ENCODE assay signal across 1 cellular context in genomic region chr4:73396993-73397972, GRCh38.
TF ChIP-seq lines count a peak whose summit lies in the region.

No MANE protein-coding gene starts in this region.

TF ChIP-seq in HepG2, 621 proteins besides CTCF, POLR2A, EP300 and RAD21 (continued from another document):
- TF ChIP-seq ZNF281 (CRISPR knock-in tag; IDR thresholded peaks at IDR 0.05; ENCODE audit: borderline replicate concordance) (no peak), ZSCAN21 (CRISPR knock-in tag; IDR thresholded peaks at IDR 0.05; ENCODE audit: borderline replicate concordance) (no peak), NCOR1 (IDR thresholded peaks at IDR 0.05; ENCODE audit: borderline replicate concordance, low read length) (peak; percentile 98), PAXIP1 (CRISPR knock-in tag; conservative IDR thresholded peaks at IDR 0.05) (peak; percentile 92), ASH2L (IDR thresholded peaks at IDR 0.05; ENCODE audit: insufficient read length, low read depth, low read length) (peak; percentile 82), ZNF362 (CRISPR knock-in tag; IDR thresholded peaks at IDR 0.05; ENCODE audit: borderline replicate concordance) (peak; percentile 46; the same call in 1 of the 2 replicates), RXRB (CRISPR knock-in tag; IDR thresholded peaks at IDR 0.05; ENCODE audit: borderline replicate concordance) (peak; percentile 83), ZNF503 (CRISPR knock-in tag; IDR thresholded peaks at IDR 0.05) (0 out of 2 replicates have a peak, but pooled peaks have one; percentile 33), DPF2 (CRISPR knock-in tag; IDR thresholded peaks at IDR 0.05; ENCODE audit: borderline replicate concordance, low read depth) (0 out of 2 replicates have a peak, but pooled peaks have one; percentile 27), ZBTB34 (CRISPR knock-in tag; IDR thresholded peaks at IDR 0.05) (no peak), ZNF652 (CRISPR knock-in tag; IDR thresholded peaks at IDR 0.05; ENCODE audit: borderline replicate concordance, low read depth) (peak; percentile 78), GFI1 (CRISPR knock-in tag; IDR thresholded peaks at IDR 0.05; ENCODE audit: borderline replicate concordance) (peak; percentile 65), SALL1 (CRISPR knock-in tag; IDR thresholded peaks at IDR 0.05) (peak; percentile 42; the same call in 1 of the 2 replicates), ZNF207 (IDR thresholded peaks at IDR 0.05; ENCODE audit: borderline replicate concordance) (no peak), RFX5 (IDR thresholded peaks at IDR 0.05; ENCODE audit: low read depth, low read length) (no peak), PPARG (CRISPR knock-in tag; conservative IDR thresholded peaks at IDR 0.05) (peak; percentile 80), HOMEZ (CRISPR knock-in tag; IDR thresholded peaks at IDR 0.05; ENCODE audit: low read depth) (peak; percentile 90; the same call in 1 of the 2 replicates), CREB1 (IDR thresholded peaks at IDR 0.05) (no peak), CREB1 (CRISPR knock-in tag; IDR thresholded peaks at IDR 0.05) (peak; percentile 55), NR1H2 (CRISPR knock-in tag; IDR thresholded peaks at IDR 0.05; ENCODE audit: borderline replicate concordance, low read depth) (no peak), ZNF678 (CRISPR knock-in tag; IDR thresholded peaks at IDR 0.05) (no peak), NFKB2 (CRISPR knock-in tag; IDR thresholded peaks at IDR 0.05; ENCODE audit: borderline replicate concordance) (no peak), HNRNPUL1 (IDR thresholded peaks at IDR 0.05; ENCODE audit: low read depth, low read length) (no peak), CREM (IDR thresholded peaks at IDR 0.05) (peak; percentile 67; the same call in 1 of the 2 replicates), CREM (CRISPR knock-in tag; IDR thresholded peaks at IDR 0.05) (no peak), ZBTB20 (CRISPR knock-in tag; IDR thresholded peaks at IDR 0.05; ENCODE audit: borderline replicate concordance, low read depth) (peak; percentile 58; the same call in 1 of the 2 replicates), ZNF619 (CRISPR knock-in tag; IDR thresholded peaks at IDR 0.05) (no peak), ZNF367 (CRISPR knock-in tag; IDR thresholded peaks at IDR 0.05; ENCODE audit: borderline replicate concordance) (no peak), NFIC (IDR thresholded peaks at IDR 0.05; ENCODE audit: low read length) (peak; percentile 85), POLR2AphosphoS5 (IDR thresholded peaks at IDR 0.05; ENCODE audit: low read depth, low read length) (peak; percentile 24; the same call in 1 of the 2 replicates), ZNF160 (CRISPR knock-in tag; IDR thresholded peaks at IDR 0.05) (no peak), SMAD9 (CRISPR knock-in tag; IDR thresholded peaks at IDR 0.05) (no peak), CEBPB (IDR thresholded peaks at IDR 0.05; ENCODE audit: borderline replicate concordance, low read depth, low read length) (peak; percentile 18; the same call in 1 of the 2 replicates)
